ENCODE assay signal across 22 cellular contexts in the genomic region with DNA sequence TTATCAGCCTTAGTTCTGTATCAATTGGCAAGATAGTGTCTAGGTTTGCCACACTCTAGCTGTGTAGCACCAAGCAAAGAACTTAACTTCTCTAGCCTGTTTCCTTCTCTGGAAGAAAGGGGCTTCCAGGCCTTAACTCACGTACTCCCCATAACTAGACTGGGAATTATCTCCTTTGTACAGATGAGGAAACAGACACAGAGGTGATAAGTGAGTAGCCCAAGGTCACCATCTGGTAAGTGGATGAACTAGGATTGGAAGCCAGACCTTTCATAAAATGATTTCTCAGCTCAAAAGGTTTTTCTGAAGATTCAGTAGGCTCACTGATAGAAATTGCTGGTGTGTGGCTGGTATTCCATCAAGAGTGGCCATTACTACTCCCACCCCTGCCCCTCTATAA. TPM values are rescaled to one million over a fixed set of nuclear protein-coding genes. Genes with fewer than 3 reads are reported as not detected.
"Had no signal": no experiment of that assay in that cellular context is flagged by ENCODE, and none has a peak within 500 bp of the region (broad histone marks: within the 10 kb centered on the region; RNA-seq: fewer than 3 reads in every experiment).

No MANE protein-coding gene starts in this region.

- H2AFZ ChIP-seq: neural progenitor cell had no signal

- H3K4me2 ChIP-seq: neural progenitor cell had no signal

- H3K9ac ChIP-seq: neural progenitor cell had no signal

- H3K36me3 ChIP-seq: neural progenitor cell, transverse colon had no signal

- H3K9me3 ChIP-seq: esophagus squamous epithelium, gastrocnemius medialis, stomach, suprapubic skin, transverse colon had no signal

- H3K27ac ChIP-seq: coronary artery, gastrocnemius medialis, neural progenitor cell, stomach, suprapubic skin, transverse colon had no signal

- FAIRE-seq: bronchial epithelial cell, small intestine, urothelium cell line had no signal

- DNase-seq: activated CD4-positive, alpha-beta memory T cell treated with anti-CD3 and anti-CD28 coated beads for 36 hours; activated CD4-positive, alpha-beta T cell treated with anti-CD3 and anti-CD28 coated beads for 4 hours; activated CD4-positive, CD25-positive, alpha-beta regulatory T cell; activated gamma-delta T cell treated with Interleukin-2 at 50 U/mL for 16 hours; amniotic stem cell; cerebellar nuclear complex; esophagus squamous epithelium; gastrocnemius medialis; islet precursor cell; left cardiac atrium; small intestine; stimulated activated CD4-positive, alpha-beta T cell treated with anti-CD3 and anti-CD28 coated beads, Interleukin-15, amount 100 ng/mL, for 24 hours; stomach; transverse colon had no signal

- H3K4me3 ChIP-seq: coronary artery, esophagus squamous epithelium, gastrocnemius medialis, neural progenitor cell, stomach, suprapubic skin, transverse colon had no signal

- ATAC-seq: gastrocnemius medialis; left cardiac atrium; sciatic nerve; stimulated activated memory B cell treated with anti-CD40 and anti-IgM and Interleukin-4, amounts not matched to agents 10 μg/mL and 1 μg/mL and 100 μg/mL, for 72 hours had no signal

- H3K27me3 ChIP-seq: esophagus squamous epithelium, gastrocnemius medialis, neural progenitor cell, stomach, suprapubic skin, transverse colon had no signal

RNA-seq across cellular contexts. Expression of gene SRRM5, which starts 4.4 kb away (rescaled TPM):
- total RNA-seq: bronchial epithelial cell, myocyte, stomach had no signal
